9 cellular contexts compared by ENCODE assay signal in the genomic region with DNA sequence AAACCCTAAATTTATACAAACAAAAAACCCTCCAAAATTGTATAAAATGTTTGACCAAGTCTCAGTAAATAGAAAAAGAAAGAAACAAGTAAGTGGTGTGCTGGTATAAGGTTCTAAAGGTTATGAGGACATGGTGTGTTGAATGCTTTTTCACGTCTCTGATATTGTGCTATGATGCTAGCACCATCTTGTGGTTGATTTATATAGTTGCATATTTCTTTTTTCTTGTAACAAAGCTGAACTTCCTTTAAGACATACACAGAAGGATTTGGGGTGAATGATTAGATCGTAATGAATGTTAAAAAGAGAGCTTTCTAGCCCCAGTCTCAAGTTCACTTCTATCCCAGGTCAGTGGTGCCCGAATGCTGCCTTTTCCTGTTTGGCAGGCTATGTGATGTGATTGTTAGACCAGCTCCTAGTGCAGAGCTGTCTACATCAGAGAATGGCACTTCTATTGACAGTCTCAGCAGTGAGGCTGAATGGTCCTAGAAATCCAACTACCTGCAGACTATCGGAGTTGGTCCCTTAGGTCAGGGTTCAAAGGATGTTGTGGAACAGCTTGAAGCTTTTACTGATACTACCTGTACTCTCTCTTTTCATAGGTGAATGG. TPM values are rescaled to one million over a fixed set of nuclear protein-coding genes. Genes with fewer than 3 reads are reported as not detected.
A peak's percentile ranks its signal among the peaks of the same experiment; 100 is the strongest.
DNase-seq lines count a peak whose midpoint lies in the region; ATAC-seq, FAIRE-seq and TF ChIP-seq lines count a peak whose summit lies in the region.
"Had no signal": no experiment of that assay in that cellular context is flagged by ENCODE, and none has a peak within 500 bp of the region (broad histone marks: within the 10 kb centered on the region; RNA-seq: fewer than 3 reads in every experiment).

No MANE protein-coding gene starts in this region.

- TF ChIP-seq POLR2A in H54 (IDR thresholded peaks at IDR 0.05; ENCODE audit: low read depth, low read length) = no peak

- H3K36me3 ChIP-seq in WERI-Rb-1 = no peaks in the 10 kb centered on the region

- H3K36me3 Mint-ChIP-seq in activated CD8-positive, alpha-beta memory T cell treated with anti-CD3 and anti-CD28 coated beads, Interleukin-2, amount 10 ng/mL, durations not matched to agents 7 days and 5 days = peaks cover 13% of the 10 kb centered on the region

- peak; percentile 67 for ATAC-seq in activated CD8-positive, alpha-beta memory T cell treated with anti-CD3 and anti-CD28 coated beads, Interleukin-2, amount 10 ng/mL, durations not matched to agents 7 days and 5 days

- no peak overlapping the region for H3K4me3 ChIP-seq in WERI-Rb-1 (ENCODE audit: low read depth, low read length)

- CTCF ChIA-PET in activated CD8-positive, alpha-beta memory T cell treated with anti-CD3 and anti-CD28 coated beads, Interleukin-2, amount 10 ng/mL, durations not matched to agents 7 days and 5 days (lab: Charles Lee) = interaction anchor here (0.7 to 2.5 kb wide), 25 partner anchors 9 to 1091 kb away, joined by 3 to 17 read pairs (median 5); partner anchors contain the start of genes VTI1A and ZDHHC6

- no peaks in the 10 kb centered on the region for H3K27me3 Mint-ChIP-seq in activated CD8-positive, alpha-beta memory T cell treated with anti-CD3 and anti-CD28 coated beads, Interleukin-2, amount 10 ng/mL, durations not matched to agents 7 days and 5 days
- H3K27me3 Mint-ChIP-seq: stimulated activated naive CD8-positive, alpha-beta T cell treated with anti-CD3 and anti-CD28 coated beads, Interleukin-15, Interleukin-2, amounts not matched to agents 100 ng/mL and 50 ng/mL, for 24 hours had no signal

- peak; percentile 54 for TF ChIP-seq CTCF in WERI-Rb-1 (IDR thresholded peaks at IDR 0.05; ENCODE audit: low read depth, low read length)

- H3K27ac Mint-ChIP-seq in activated CD8-positive, alpha-beta memory T cell treated with anti-CD3 and anti-CD28 coated beads, Interleukin-2, amount 10 ng/mL, durations not matched to agents 7 days and 5 days = no peak overlapping the region
- H3K27ac Mint-ChIP-seq: stimulated activated naive CD8-positive, alpha-beta T cell treated with anti-CD3 and anti-CD28 coated beads, Interleukin-15, Interleukin-2, amounts not matched to agents 100 ng/mL and 50 ng/mL, for 24 hours had no signal

- H3K9me3 Mint-ChIP-seq in activated CD8-positive, alpha-beta memory T cell treated with anti-CD3 and anti-CD28 coated beads, Interleukin-2, amount 10 ng/mL, durations not matched to agents 7 days and 5 days (ENCODE audit: low read depth) = no peaks in the 10 kb centered on the region
- H3K9me3 Mint-ChIP-seq: stimulated activated naive CD8-positive, alpha-beta T cell treated with anti-CD3 and anti-CD28 coated beads, Interleukin-15, Interleukin-2, amounts not matched to agents 100 ng/mL and 50 ng/mL, for 24 hours had no signal

- no peaks in the 10 kb centered on the region for H3K9me3 ChIP-seq in WERI-Rb-1 (ENCODE audit: severe bottlenecking)

- no peak for DNase-seq in activated CD8-positive, alpha-beta memory T cell treated with anti-CD3 and anti-CD28 coated beads, Interleukin-2, amount 10 ng/mL, durations not matched to agents 7 days and 5 days
- no peak for DNase-seq in activated CD8-positive, alpha-beta memory T cell treated with anti-CD3 and anti-CD28 coated beads, Interleukin-2, amount 50 U/mL, for 48 hours
- DNase-seq in H54 (ENCODE audit: insufficient read length, low spot score) = peak; percentile 19
- peak; percentile 56 for DNase-seq in MV-4-11 (lab: John Stamatoyannopoulos, UW)
- no peak for DNase-seq in WERI-Rb-1
- peak; percentile 31 for DNase-seq in glomerular endothelial cell (ENCODE audit: extremely low read depth, low read depth, low spot score)
- peak; percentile 81 for DNase-seq in renal cortical epithelial cell (ENCODE audit: low read depth)
- no peak for DNase-seq in cortex of kidney (lab: John Stamatoyannopoulos, UW)

- H3K4me3 Mint-ChIP-seq in activated CD8-positive, alpha-beta memory T cell treated with anti-CD3 and anti-CD28 coated beads, Interleukin-2, amount 10 ng/mL, durations not matched to agents 7 days and 5 days = no peak overlapping the region
- H3K4me3 Mint-ChIP-seq: stimulated activated naive CD8-positive, alpha-beta T cell treated with anti-CD3 and anti-CD28 coated beads, Interleukin-15, Interleukin-2, amounts not matched to agents 100 ng/mL and 50 ng/mL, for 24 hours had no signal

- H3K27me3 ChIP-seq in WERI-Rb-1 (ENCODE audit: insufficient read depth, low read depth, severe bottlenecking) = no peaks in the 10 kb centered on the region

- FAIRE-seq in H54 (lab: Jason Lieb, UNC) = peak; percentile 93

- no peak overlapping the region for H3K27ac ChIP-seq in WERI-Rb-1

- peaks cover 4% of the 10 kb centered on the region for H3K4me1 Mint-ChIP-seq in activated CD8-positive, alpha-beta memory T cell treated with anti-CD3 and anti-CD28 coated beads, Interleukin-2, amount 10 ng/mL, durations not matched to agents 7 days and 5 days

RNA-seq across cellular contexts. Expression of gene VTI1A, which starts 25.0 kb away (rescaled TPM):
- total RNA-seq in activated CD8-positive, alpha-beta memory T cell treated with anti-CD3 and anti-CD28 coated beads, Interleukin-2, amount 10 ng/mL, durations not matched to agents 7 days and 5 days = 10 to 100 TPM; 39.0 to 54.6 TPM
- total RNA-seq in glomerular endothelial cell = 22.1 and 28.3 TPM in 2 replicates
- 33.2 and 49.7 TPM in 2 replicates for total RNA-seq in renal cortical epithelial cell

RNA-seq across cellular contexts. Expression of gene ZDHHC6, which starts 25.3 kb away (rescaled TPM):
- total RNA-seq in activated CD8-positive, alpha-beta memory T cell treated with anti-CD3 and anti-CD28 coated beads, Interleukin-2, amount 10 ng/mL, durations not matched to agents 7 days and 5 days = 10 to 100 TPM; 44.2 to 48.1 TPM
- total RNA-seq in glomerular endothelial cell (23.1 and 26.7 TPM in 2 replicates), renal cortical epithelial cell (35.1 and 39.0 TPM in 2 replicates)

Comparison
In these comparisons a context has a peak if more than half of its experiments do, and no peak if none do; other contexts are left out.
1. DNase-seq: peak in H54 (single experiment), MV-4-11 (single experiment), glomerular endothelial cell (single experiment) and renal cortical epithelial cell (single experiment); none in activated CD8-positive, alpha-beta memory T cell treated with anti-CD3 and anti-CD28 coated beads, Interleukin-2, amount 10 ng/mL, durations not matched to agents 7 days and 5 days (single experiment), activated CD8-positive, alpha-beta memory T cell treated with anti-CD3 and anti-CD28 coated beads, Interleukin-2, amount 50 U/mL, for 48 hours (single experiment), WERI-Rb-1 (single experiment) and cortex of kidney (single experiment).